ENCODE assay signal across 10 cellular contexts in the genomic region with DNA sequence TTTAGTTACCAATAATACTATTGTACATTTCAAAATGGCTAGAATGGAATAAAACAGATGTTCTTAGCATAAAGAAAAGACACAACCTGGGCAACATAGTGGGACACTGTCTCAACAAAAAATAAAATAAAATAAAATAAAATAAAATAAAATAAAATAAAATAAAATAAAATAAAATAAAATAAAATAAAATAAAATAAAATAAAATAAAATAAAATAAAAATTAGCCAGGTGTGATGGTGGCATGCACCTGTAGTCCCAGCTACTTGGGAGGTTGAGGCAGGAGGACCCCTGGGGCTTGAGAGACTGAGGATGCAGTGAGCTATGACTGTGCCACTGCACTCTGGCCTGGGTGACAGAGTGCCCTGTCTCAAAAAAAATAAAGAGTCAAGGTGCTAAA. TPM values are rescaled to one million over a fixed set of nuclear protein-coding genes. Genes with fewer than 3 reads are reported as not detected.
DNase-seq lines count a peak whose midpoint lies in the region; ATAC-seq and TF ChIP-seq lines count a peak whose summit lies in the region.
"Not testable (repeated sequence)": the region's sequence is repeated elsewhere in the genome, so short reads cannot be mapped to it uniquely, and the experiment has no call there.
"Had no signal": no experiment of that assay in that cellular context is flagged by ENCODE, and none has a peak within 500 bp of the region (broad histone marks: within the 10 kb centered on the region; RNA-seq: fewer than 3 reads in every experiment).

No MANE protein-coding gene starts in this region.

- not testable (repeated sequence) for H3K4me1 Mint-ChIP-seq in WTC11

- H3K4me3 Mint-ChIP-seq in WTC11, result not testable (repeated sequence)

- not testable (repeated sequence) for DNase-seq in WTC11 (ENCODE audit: low spot score)

- peaks cover 17% of the 10 kb centered on the region for H3K9me3 Mint-ChIP-seq in WTC11

- CTCF ChIA-PET in WTC11 (lab: Charles Lee), result not testable (repeated sequence)

- ATAC-seq in WTC11, result not testable (repeated sequence)

- not testable (repeated sequence) for H3K27ac Mint-ChIP-seq in WTC11

- not testable (repeated sequence) for H3K36me3 Mint-ChIP-seq in WTC11

- not testable (repeated sequence) for H3K27me3 Mint-ChIP-seq in WTC11 (ENCODE audit: low read depth)

- POLR2A ChIA-PET in WTC11 (lab: Charles Lee), result not testable (repeated sequence)

- not testable (repeated sequence) for TF ChIP-seq CTCF in WTC11 (IDR thresholded peaks at IDR 0.05)

TF ChIP-seq in WTC11, 78 proteins besides CTCF, POLR2A, EP300 and RAD21:
- TF ChIP-seq HMGA2 (CRISPR knock-in tag; IDR thresholded peaks at IDR 0.05), result peak; percentile 98

RNA-seq across cellular contexts. Expression of gene NOS1, which starts 37.1 kb away (rescaled TPM):
- 4.0 to 4.8 TPM (median 4.5 TPM) in 3 replicates for total RNA-seq in WTC11 (2021)
- total RNA-seq: A172; B cell; Caco-2; Calu3; CD4-positive, alpha-beta memory T cell; CD4-positive, alpha-beta T cell; CD4-positive, CD25-positive, alpha-beta regulatory T cell; CD8-positive, alpha-beta memory T cell; CD8-positive, alpha-beta T cell had no signal
